In the genomic region with DNA sequence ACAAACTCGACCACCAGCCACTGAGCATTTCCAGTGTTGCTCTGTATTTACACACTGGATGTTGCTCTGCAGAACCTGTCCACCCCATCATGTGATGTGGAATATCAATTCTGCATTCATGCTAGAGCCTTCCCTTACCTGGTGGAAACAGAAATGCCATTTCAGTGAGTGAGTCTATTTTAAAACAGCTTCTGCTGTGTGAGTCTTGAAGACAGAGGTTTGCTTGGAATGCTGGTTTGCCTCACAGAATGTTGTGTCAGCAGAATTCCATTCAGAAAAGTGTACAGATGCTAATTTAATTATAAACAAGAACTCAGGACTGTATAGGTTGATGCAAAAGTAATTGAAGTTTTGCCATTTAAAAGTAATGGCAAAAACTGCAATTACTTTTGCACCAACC, we compare ENCODE assay signal across 21 cellular contexts.
DNase-seq lines count a peak whose midpoint lies in the region; ATAC-seq and TF ChIP-seq lines count a peak whose summit lies in the region.
"Had no signal": no experiment of that assay in that cellular context is flagged by ENCODE, and none has a peak within 500 bp of the region (broad histone marks: within the 10 kb centered on the region; RNA-seq: fewer than 3 reads in every experiment).

No MANE protein-coding gene starts in this region.

- H4K20me1 ChIP-seq in MM.1S (ENCODE audit: insufficient read depth, low read length) = no peaks in the 10 kb centered on the region

- no TSS peak for BruUV-seq in Panc1 (replicated peaks; lab: Mats Ljungman, UMichigan)

- H3K9me3 Mint-ChIP-seq in endodermal cell = no peaks in the 10 kb centered on the region
- H3K9me3 Mint-ChIP-seq: effector memory CD8-positive, alpha-beta T cell had no signal

- TF ChIP-seq CTCF in Panc1 (IDR thresholded peaks at IDR 0.05) (no peak), endodermal cell (conservative IDR thresholded peaks at IDR 0.05) (no peak), MM.1S (IDR thresholded peaks at IDR 0.05; ENCODE audit: low read length) (no peak), ascending aorta (IDR thresholded peaks at IDR 0.05) (no peak)

- no peaks in the 10 kb centered on the region for H3K9me2 ChIP-seq in MM.1S (replicated peaks; ENCODE audit: insufficient read depth, low read length)

- H3K36me3 ChIP-seq in Panc1 (ENCODE audit: control insufficient read depth, insufficient read depth, low read length) = peaks cover 28% of the 10 kb centered on the region
- H3K36me3 ChIP-seq in endodermal cell (ENCODE audit: control insufficient read depth, insufficient read depth, low read length) = peaks cover 9% of the 10 kb centered on the region
- no peaks in the 10 kb centered on the region for H3K36me3 ChIP-seq in MM.1S (replicated peaks; ENCODE audit: insufficient read depth, low read length)
- peaks cover 0 to 11% of the 10 kb centered on the region in 2 donors for H3K36me3 ChIP-seq in ascending aorta
- H3K36me3 ChIP-seq: ovary had no signal

- no peaks in the 10 kb centered on the region for H3F3A ChIP-seq in MM.1S (ENCODE audit: insufficient read depth, low read length)

- CTCF ChIA-PET in Panc1 (lab: Charles Lee) = no interaction called here

- H3K4me1 Mint-ChIP-seq in endodermal cell = peaks cover 73% of the 10 kb centered on the region
- H3K4me1 Mint-ChIP-seq: activated CD4-positive, alpha-beta T cell treated with anti-CD3 and anti-CD28 coated beads for 36 hours had no signal

- WGBS in endodermal cell (ENCODE audit: insufficient coverage in 1 of 2, insufficient read length in 1 of 2), 2 experiments = 83 to 100% methylated on average over 1 of the region's 1 CpG

- H3K9me3 ChIP-seq in Panc1 (ENCODE audit: control insufficient read depth, insufficient read depth, low read depth, low read length) (no peaks in the 10 kb centered on the region), endodermal cell (ENCODE audit: control insufficient read depth, low read length) (no peaks in the 10 kb centered on the region), MM.1S (replicated peaks; ENCODE audit: insufficient read depth, low read length) (no peaks in the 10 kb centered on the region), ascending aorta (no peaks in the 10 kb centered on the region)
- H3K9me3 ChIP-seq: ovary, stomach, vagina had no signal

- H3K36me3 Mint-ChIP-seq in endodermal cell (ENCODE audit: low read depth) = peaks cover 14% of the 10 kb centered on the region

- no peaks in the 10 kb centered on the region for H3K27me3 Mint-ChIP-seq in endodermal cell (ENCODE audit: insufficient read depth)
- H3K27me3 Mint-ChIP-seq: effector memory CD8-positive, alpha-beta T cell had no signal

- no peak overlapping the region for H3K4me2 ChIP-seq in MM.1S (ENCODE audit: low read depth, low read length)

- peak overlapping the region; percentile 95 for H3K27ac ChIP-seq in Panc1 (ENCODE audit: low read length)
- H3K27ac ChIP-seq in endodermal cell (ENCODE audit: low read depth, low read length) = no peak overlapping the region
- no peak overlapping the region for H3K27ac ChIP-seq in MM.1S (ENCODE audit: low read length)
- no peak overlapping the region for H3K27ac ChIP-seq in ascending aorta
- H3K27ac ChIP-seq: ovary, vagina had no signal

- H3K79me2 ChIP-seq in MM.1S (ENCODE audit: low read length) = no peaks in the 10 kb centered on the region

- H3K9ac ChIP-seq in endodermal cell (ENCODE audit: extremely low read depth, low read length, poor library complexity, severe bottlenecking) (no peak overlapping the region), MM.1S (ENCODE audit: low read length) (no peak overlapping the region)

- H3K27me3 ChIP-seq in Panc1 (ENCODE audit: control insufficient read depth, insufficient read depth, low read length) = no peaks in the 10 kb centered on the region
- no peaks in the 10 kb centered on the region for H3K27me3 ChIP-seq in endodermal cell (ENCODE audit: control insufficient read depth, insufficient read depth, low read length, poor library complexity, severe bottlenecking)
- no peaks in the 10 kb centered on the region for H3K27me3 ChIP-seq in MM.1S (replicated peaks; ENCODE audit: insufficient read depth, low read length)
- H3K27me3 ChIP-seq in ascending aorta = no peaks in the 10 kb centered on the region
- H3K27me3 ChIP-seq: ovary, stomach, vagina had no signal

- in situ Hi-C loops in Panc1 (cut with HindIII; ENCODE audit: low pct_unique_long_range_greater_than_20kb, low sequenced_read_pairs) = no loop called here

- POLR2A ChIA-PET in Panc1 (lab: Charles Lee) = no interaction called here

- H3K4me3 Mint-ChIP-seq in endodermal cell = no peak overlapping the region
- H3K4me3 Mint-ChIP-seq: activated CD4-positive, alpha-beta T cell treated with anti-CD3 and anti-CD28 coated beads for 36 hours; effector memory CD8-positive, alpha-beta T cell had no signal

- ATAC-seq in Panc1 = no peak
- ATAC-seq: activated CD4-positive, alpha-beta T cell treated with anti-CD3 and anti-CD28 coated beads for 36 hours; effector memory CD8-positive, alpha-beta T cell; HCT116 had no signal

- no peak overlapping the region for H2AFZ ChIP-seq in MM.1S (ENCODE audit: low read length)

- intact Hi-C loops in Panc1 (cut with micrococcal nuclease; ENCODE audit: unreplicated experiment) (no loop called here), ascending aorta (cut with DNase I) (loop anchor here (5.0 kb wide), 1 partner anchor 117 kb away; the partner anchor contains the start of gene MAP3K20)

- H3K4me1 ChIP-seq in Panc1 (ENCODE audit: control insufficient read depth, insufficient read depth, low read length) (peaks cover 53% of the 10 kb centered on the region), endodermal cell (ENCODE audit: control insufficient read depth, insufficient read depth, low read length) (peaks cover 20% of the 10 kb centered on the region), MM.1S (ENCODE audit: low read length) (no peaks in the 10 kb centered on the region), ascending aorta (peaks cover 6 to 46% of the 10 kb centered on the region in 2 donors)

- peak overlapping the region; percentile 28 for H3K27ac Mint-ChIP-seq in endodermal cell
- H3K27ac Mint-ChIP-seq: activated CD4-positive, alpha-beta T cell treated with anti-CD3 and anti-CD28 coated beads for 36 hours; effector memory CD8-positive, alpha-beta T cell had no signal

- DNase-seq in GM03348 (ENCODE audit: low spot score) = peak; percentile 16
- DNase-seq in Panc1 (ENCODE audit: low read depth, low spot score) = no peak
- no peak for DNase-seq in endodermal cell
- DNase-seq in myocyte (ENCODE audit: low read depth) = peak; percentile 23
- no peak for DNase-seq in MM.1S
- DNase-seq in hippocampal formation (lab: John Stamatoyannopoulos, UW) = no peak
- no peak for DNase-seq in NCI-H2081 treated with DMSO at 0.1 percent for 48 hours (lab: John Stamatoyannopoulos, UW)
- no peak for DNase-seq in ascending aorta (ENCODE audit: low spot score in 2 of 2)
- DNase-seq: activated CD4-positive, alpha-beta T cell treated with anti-CD3 and anti-CD28 coated beads for 36 hours; activated CD8-positive, alpha-beta memory T cell treated with anti-CD3 and anti-CD28 coated beads, Interleukin-2, amount 50 U/mL, for 4 hours; activated naive CD4-positive, alpha-beta T cell; caudate nucleus; effector memory CD8-positive, alpha-beta T cell; NCI-H1436; NCI-H2227 treated with DMSO at 0.1 percent for 48 hours; ovary; SHP77; stomach; T-helper 2 cell had no signal

- H3K4me3 ChIP-seq in Panc1 (ENCODE audit: low read depth in 2 of 2, low read length in 2 of 2) (no peak overlapping the region), endodermal cell (ENCODE audit: low read length) (no peak overlapping the region), MM.1S (ENCODE audit: low read length) (no peak overlapping the region), ascending aorta (no peak overlapping the region)
- H3K4me3 ChIP-seq: ovary, stomach, vagina had no signal

Comparison
In these comparisons a context has a peak if more than half of its experiments do, and no peak if none do; other contexts are left out.
1. DNase-seq: peak in GM03348 (single experiment) and myocyte (single experiment); none in Panc1 (single experiment), endodermal cell (single experiment), MM.1S (single experiment), hippocampal formation (0 of 2), NCI-H2081 treated with DMSO at 0.1 percent for 48 hours (single experiment) and ascending aorta (0 of 2).